Comparison of ENCODE assay signal across 1 cellular context in genomic region chr7:28480595-28480994, GRCh38.
TF ChIP-seq lines count a peak whose summit lies in the region.

No MANE protein-coding gene starts in this region.

TF ChIP-seq in GM23338, 12 proteins besides CTCF, POLR2A, EP300 and RAD21 (continued from another document):
- TF ChIP-seq ZNF462 (CRISPR knock-in tag; IDR thresholded peaks at IDR 0.05) (no peak), NANOG (IDR thresholded peaks at IDR 0.05; ENCODE audit: borderline replicate concordance) (no peak), POLR2AphosphoS5 (IDR thresholded peaks at IDR 0.05; ENCODE audit: low read depth) (no peak)
- TF ChIP-seq, protein P1, sequence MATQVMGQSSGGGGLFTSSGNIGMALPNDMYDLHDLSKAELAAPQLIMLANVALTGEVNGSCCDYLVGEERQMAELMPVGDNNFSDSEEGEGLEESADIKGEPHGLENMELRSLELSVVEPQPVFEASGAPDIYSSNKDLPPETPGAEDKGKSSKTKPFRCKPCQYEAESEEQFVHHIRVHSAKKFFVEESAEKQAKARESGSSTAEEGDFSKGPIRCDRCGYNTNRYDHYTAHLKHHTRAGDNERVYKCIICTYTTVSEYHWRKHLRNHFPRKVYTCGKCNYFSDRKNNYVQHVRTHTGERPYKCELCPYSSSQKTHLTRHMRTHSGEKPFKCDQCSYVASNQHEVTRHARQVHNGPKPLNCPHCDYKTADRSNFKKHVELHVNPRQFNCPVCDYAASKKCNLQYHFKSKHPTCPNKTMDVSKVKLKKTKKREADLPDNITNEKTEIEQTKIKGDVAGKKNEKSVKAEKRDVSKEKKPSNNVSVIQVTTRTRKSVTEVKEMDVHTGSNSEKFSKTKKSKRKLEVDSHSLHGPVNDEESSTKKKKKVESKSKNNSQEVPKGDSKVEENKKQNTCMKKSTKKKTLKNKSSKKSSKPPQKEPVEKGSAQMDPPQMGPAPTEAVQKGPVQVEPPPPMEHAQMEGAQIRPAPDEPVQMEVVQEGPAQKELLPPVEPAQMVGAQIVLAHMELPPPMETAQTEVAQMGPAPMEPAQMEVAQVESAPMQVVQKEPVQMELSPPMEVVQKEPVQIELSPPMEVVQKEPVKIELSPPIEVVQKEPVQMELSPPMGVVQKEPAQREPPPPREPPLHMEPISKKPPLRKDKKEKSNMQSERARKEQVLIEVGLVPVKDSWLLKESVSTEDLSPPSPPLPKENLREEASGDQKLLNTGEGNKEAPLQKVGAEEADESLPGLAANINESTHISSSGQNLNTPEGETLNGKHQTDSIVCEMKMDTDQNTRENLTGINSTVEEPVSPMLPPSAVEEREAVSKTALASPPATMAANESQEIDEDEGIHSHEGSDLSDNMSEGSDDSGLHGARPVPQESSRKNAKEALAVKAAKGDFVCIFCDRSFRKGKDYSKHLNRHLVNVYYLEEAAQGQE (IDR thresholded peaks at IDR 0.05; ENCODE audit: unreplicated experiment) = no peak
